1 cellular context compared by ENCODE assay signal in the genomic region with DNA sequence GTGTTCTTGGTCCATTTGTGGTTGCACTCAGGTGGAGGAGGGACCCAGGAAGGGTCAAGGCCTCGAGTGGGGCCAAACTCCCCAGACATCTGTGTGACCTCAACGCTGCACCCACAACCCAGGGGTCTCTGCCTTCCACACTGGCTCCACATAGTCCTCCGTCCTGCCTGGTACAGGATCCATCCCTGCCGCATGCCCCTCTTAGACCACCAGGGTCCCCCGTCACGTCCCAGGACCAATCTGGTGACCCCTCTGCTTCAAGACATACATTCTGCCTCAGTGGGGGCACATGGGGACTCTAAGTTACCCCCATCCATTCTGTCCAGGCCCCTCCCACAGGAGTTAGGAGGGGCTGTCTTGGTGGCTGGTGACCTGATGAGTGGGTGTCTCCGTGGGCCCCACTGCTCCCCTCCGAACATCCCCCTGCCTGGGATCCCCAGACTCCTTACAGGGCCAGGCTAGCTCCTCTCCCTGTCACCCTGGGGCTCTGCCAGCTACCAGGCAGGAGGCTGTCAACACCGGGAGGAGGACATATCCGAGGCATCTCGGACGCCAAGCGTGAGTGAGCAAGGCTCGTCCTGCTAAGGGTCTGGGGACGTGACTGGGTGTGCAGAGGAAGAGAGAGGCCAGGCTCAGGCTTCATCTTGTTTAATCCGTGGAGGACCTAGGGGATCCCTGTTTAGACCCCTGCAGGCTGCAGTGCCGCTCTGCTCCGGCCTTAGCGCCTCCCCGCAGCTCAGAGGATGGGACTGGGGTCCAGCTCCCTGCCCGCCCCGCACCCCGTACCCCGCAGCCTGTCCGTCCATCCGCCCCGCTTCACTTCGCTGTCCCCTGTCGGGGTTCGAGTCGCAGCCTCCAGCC.
TF ChIP-seq lines count a peak whose summit lies in the region.

No MANE protein-coding gene starts in this region.

TF ChIP-seq in IMR-90, 13 proteins besides CTCF, POLR2A, EP300 and RAD21 (continued from another document):
- TF ChIP-seq, protein P1, sequence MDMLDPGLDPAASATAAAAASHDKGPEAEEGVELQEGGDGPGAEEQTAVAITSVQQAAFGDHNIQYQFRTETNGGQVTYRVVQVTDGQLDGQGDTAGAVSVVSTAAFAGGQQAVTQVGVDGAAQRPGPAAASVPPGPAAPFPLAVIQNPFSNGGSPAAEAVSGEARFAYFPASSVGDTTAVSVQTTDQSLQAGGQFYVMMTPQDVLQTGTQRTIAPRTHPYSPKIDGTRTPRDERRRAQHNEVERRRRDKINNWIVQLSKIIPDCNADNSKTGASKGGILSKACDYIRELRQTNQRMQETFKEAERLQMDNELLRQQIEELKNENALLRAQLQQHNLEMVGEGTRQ (IDR thresholded peaks at IDR 0.05; ENCODE audit: low read depth, low read length) = no peak
- TF ChIP-seq FOS (IDR thresholded peaks at IDR 0.05; ENCODE audit: low read depth, low read length) = no peak
- TF ChIP-seq BHLHE40 (IDR thresholded peaks at IDR 0.05; ENCODE audit: low read depth, low read length) = no peak
- no peak for TF ChIP-seq RFX5 (IDR thresholded peaks at IDR 0.05; ENCODE audit: low read depth, low read length)
- no peak for TF ChIP-seq NFE2L2 (IDR thresholded peaks at IDR 0.05; ENCODE audit: low read depth, low read length)
- TF ChIP-seq RCOR1 (IDR thresholded peaks at IDR 0.05; ENCODE audit: insufficient replicate concordance, low read length) = no peak
